In the genomic region with DNA sequence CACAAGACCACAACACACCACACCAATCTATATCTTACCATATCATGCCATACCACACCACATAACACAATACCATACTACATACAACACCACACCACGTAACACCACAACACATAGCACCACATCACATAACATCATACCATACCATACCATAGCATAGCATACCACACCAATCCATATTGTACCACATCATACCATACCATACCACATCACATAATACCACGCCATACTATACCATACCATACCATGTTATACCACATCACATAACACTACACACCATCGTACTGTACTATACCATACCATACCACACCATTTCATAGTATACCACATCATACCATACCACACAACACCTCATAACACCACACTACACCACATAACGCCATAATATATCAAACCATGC, we compare ENCODE assay signal across 2 cellular contexts.
TF ChIP-seq lines count a peak whose summit lies in the region.

No MANE protein-coding gene starts in this region.

TF ChIP-seq in IMR-90, 13 proteins besides CTCF, POLR2A, EP300 and RAD21:
- TF ChIP-seq NFE2L2 (IDR thresholded peaks at IDR 0.05; ENCODE audit: low read depth, low read length) (no peak), CHD1 (IDR thresholded peaks at IDR 0.05; ENCODE audit: low read depth, low read length) (no peak), CEBPB (IDR thresholded peaks at IDR 0.05; ENCODE audit: low read depth, low read length) (no peak), BHLHE40 (IDR thresholded peaks at IDR 0.05; ENCODE audit: low read depth, low read length) (no peak), SMC3 (IDR thresholded peaks at IDR 0.05; ENCODE audit: low read depth, low read length) (no peak), RFX5 (IDR thresholded peaks at IDR 0.05; ENCODE audit: low read depth, low read length) (no peak), MXI1 (IDR thresholded peaks at IDR 0.05; ENCODE audit: borderline replicate concordance, low read depth, low read length) (no peak)
- TF ChIP-seq, protein P1, sequence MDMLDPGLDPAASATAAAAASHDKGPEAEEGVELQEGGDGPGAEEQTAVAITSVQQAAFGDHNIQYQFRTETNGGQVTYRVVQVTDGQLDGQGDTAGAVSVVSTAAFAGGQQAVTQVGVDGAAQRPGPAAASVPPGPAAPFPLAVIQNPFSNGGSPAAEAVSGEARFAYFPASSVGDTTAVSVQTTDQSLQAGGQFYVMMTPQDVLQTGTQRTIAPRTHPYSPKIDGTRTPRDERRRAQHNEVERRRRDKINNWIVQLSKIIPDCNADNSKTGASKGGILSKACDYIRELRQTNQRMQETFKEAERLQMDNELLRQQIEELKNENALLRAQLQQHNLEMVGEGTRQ (IDR thresholded peaks at IDR 0.05; ENCODE audit: low read depth, low read length), result no peak

TF ChIP-seq in WTC11, 78 proteins besides CTCF, POLR2A, EP300 and RAD21:
- TF ChIP-seq SP1 (CRISPR knock-in tag; conservative IDR thresholded peaks at IDR 0.05) (no peak), ZNF423 (CRISPR knock-in tag; IDR thresholded peaks at IDR 0.05) (no peak), ZNF532 (CRISPR knock-in tag; IDR thresholded peaks at IDR 0.05; ENCODE audit: borderline replicate concordance) (no peak), ZNF671 (CRISPR knock-in tag; IDR thresholded peaks at IDR 0.05) (no peak)
- TF ChIP-seq, protein P2, sequence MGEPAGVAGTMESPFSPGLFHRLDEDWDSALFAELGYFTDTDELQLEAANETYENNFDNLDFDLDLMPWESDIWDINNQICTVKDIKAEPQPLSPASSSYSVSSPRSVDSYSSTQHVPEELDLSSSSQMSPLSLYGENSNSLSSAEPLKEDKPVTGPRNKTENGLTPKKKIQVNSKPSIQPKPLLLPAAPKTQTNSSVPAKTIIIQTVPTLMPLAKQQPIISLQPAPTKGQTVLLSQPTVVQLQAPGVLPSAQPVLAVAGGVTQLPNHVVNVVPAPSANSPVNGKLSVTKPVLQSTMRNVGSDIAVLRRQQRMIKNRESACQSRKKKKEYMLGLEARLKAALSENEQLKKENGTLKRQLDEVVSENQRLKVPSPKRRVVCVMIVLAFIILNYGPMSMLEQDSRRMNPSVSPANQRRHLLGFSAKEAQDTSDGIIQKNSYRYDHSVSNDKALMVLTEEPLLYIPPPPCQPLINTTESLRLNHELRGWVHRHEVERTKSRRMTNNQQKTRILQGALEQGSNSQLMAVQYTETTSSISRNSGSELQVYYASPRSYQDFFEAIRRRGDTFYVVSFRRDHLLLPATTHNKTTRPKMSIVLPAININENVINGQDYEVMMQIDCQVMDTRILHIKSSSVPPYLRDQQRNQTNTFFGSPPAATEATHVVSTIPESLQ (CRISPR knock-in tag; IDR thresholded peaks at IDR 0.05), result no peak
